In genomic region chr10:100286051-100287033, GRCh38 we compare ENCODE assay signal across 1 cellular context.
A peak's percentile ranks its signal among the peaks of the same experiment; 100 is the strongest.
TF ChIP-seq lines count a peak whose summit lies in the region.

BLOC1S2 (minus strand) TSS chr10:100286680; CDS start chr10:100286659, 21 bp downstream.

TF ChIP-seq in H1, 55 proteins besides CTCF, POLR2A, EP300 and RAD21:
- TF ChIP-seq TAF1 (IDR thresholded peaks at IDR 0.05; ENCODE audit: low read depth, low read length) (peak; percentile 88), KDM5A (IDR thresholded peaks at IDR 0.05; ENCODE audit: low read length) (peak; percentile 17; the same call in 1 of the 2 replicates), JUN (IDR thresholded peaks at IDR 0.05; ENCODE audit: low read depth, low read length) (no peak), MAFK (IDR thresholded peaks at IDR 0.05; ENCODE audit: low read depth, low read length) (no peak), MAX (IDR thresholded peaks at IDR 0.05) (peak; percentile 31), ZNF274 (IDR thresholded peaks at IDR 0.05; ENCODE audit: borderline replicate concordance, extremely low read depth, low read length) (no peak), BRCA1 (IDR thresholded peaks at IDR 0.05; ENCODE audit: low read depth, low read length) (no peak), GABPA (IDR thresholded peaks at IDR 0.05; ENCODE audit: borderline replicate concordance, insufficient read depth, low read length) (no peak), SIRT6 (IDR thresholded peaks at IDR 0.05; ENCODE audit: low read length) (no peak), SIN3A (conservative IDR thresholded peaks at IDR 0.05 in 1 of 2, IDR thresholded peaks at IDR 0.05 in 1 of 2; ENCODE audit: low read depth in 1 of 2, low read length in 2 of 2) (peak; percentile 72 to 93; a peak in 3 of 4 replicates), ASH2L (IDR thresholded peaks at IDR 0.05; ENCODE audit: low read length) (peak; percentile 90), RNF2 (IDR thresholded peaks at IDR 0.05; ENCODE audit: borderline replicate concordance, low read depth, low read length, missing control alignments, poor library complexity, severe bottlenecking) (no peak), CEBPB (IDR thresholded peaks at IDR 0.05; ENCODE audit: low read depth, low read length) (no peak), SIX5 (IDR thresholded peaks at IDR 0.05; ENCODE audit: low read depth, low read length) (no peak), KDM4A (IDR thresholded peaks at IDR 0.05; ENCODE audit: low read depth, low read length, severe bottlenecking) (peak; percentile 79), NANOG (IDR thresholded peaks at IDR 0.05; ENCODE audit: insufficient read depth, low read depth, low read length, poor library complexity, severe bottlenecking) (no peak), CREB1 (IDR thresholded peaks at IDR 0.05) (0 out of 2 replicates have a peak, but pooled peaks have one; percentile 10), JUND (IDR thresholded peaks at IDR 0.05; ENCODE audit: low read length) (no peak), PHF8 (conservative IDR thresholded peaks at IDR 0.05; ENCODE audit: low read depth, low read length) (peak; percentile 93), CBX8 (IDR thresholded peaks at IDR 0.05; ENCODE audit: borderline replicate concordance, low read depth, low read length) (no peak), POLR2AphosphoS5 (IDR thresholded peaks at IDR 0.05; ENCODE audit: low read depth, low read length) (peak; percentile 64; the same call in 1 of the 2 replicates), EZH2 (IDR thresholded peaks at IDR 0.05; ENCODE audit: low read depth, low read length, severe bottlenecking) (no peak), CTBP2 (IDR thresholded peaks at IDR 0.05; ENCODE audit: borderline replicate concordance, insufficient read depth, insufficient read length, low read length) (no peak), RFX5 (IDR thresholded peaks at IDR 0.05; ENCODE audit: borderline replicate concordance, low read depth, low read length) (no peak), CHD1 (IDR thresholded peaks at IDR 0.05; ENCODE audit: low read depth, low read length) (no peak), CHD2 (IDR thresholded peaks at IDR 0.05; ENCODE audit: low read length) (no peak), E2F6 (IDR thresholded peaks at IDR 0.05) (no peak), SP1 (IDR thresholded peaks at IDR 0.05; ENCODE audit: low read depth, low read length) (no peak), TEAD4 (IDR thresholded peaks at IDR 0.05; ENCODE audit: low read depth, low read length) (no peak), CBX5 (IDR thresholded peaks at IDR 0.05; ENCODE audit: low read depth, low read length) (no peak), SUZ12 (IDR thresholded peaks at IDR 0.05; ENCODE audit: low read length) (no peak), SP2 (IDR thresholded peaks at IDR 0.05; ENCODE audit: low read length) (no peak), BACH1 (IDR thresholded peaks at IDR 0.05; ENCODE audit: low read length) (peak; percentile 49; the same call in 1 of the 2 replicates), SAP30 (IDR thresholded peaks at IDR 0.05; ENCODE audit: insufficient read depth, insufficient replicate concordance, low read length) (peak; percentile 96), HDAC2 (IDR thresholded peaks at IDR 0.05; ENCODE audit: borderline replicate concordance in 1 of 2, low read depth in 2 of 2, low read length in 2 of 2) (peak in 1 of 2 experiments; percentile 82; a peak in 2 of 4 replicates), SRF (IDR thresholded peaks at IDR 0.05; ENCODE audit: low read depth, low read length) (no peak), TCF12 (IDR thresholded peaks at IDR 0.05; ENCODE audit: low read depth, low read length) (no peak), TAF7 (optimal IDR thresholded peaks at IDR 0.05; ENCODE audit: borderline replicate concordance, low read depth, low read length) (peak; percentile 59), RXRA (IDR thresholded peaks at IDR 0.05; ENCODE audit: insufficient read depth, low read depth, low read length) (no peak), HDAC6 (IDR thresholded peaks at IDR 0.05; ENCODE audit: low read depth, low read length) (no peak), SP4 (IDR thresholded peaks at IDR 0.05; ENCODE audit: low read length) (peak; percentile 41; the same call in 1 of the 2 replicates), NRF1 (IDR thresholded peaks at IDR 0.05; ENCODE audit: low read depth, low read length) (peak; percentile 90), FOSL1 (IDR thresholded peaks at IDR 0.05; ENCODE audit: insufficient read depth, low read depth, low read length) (no peak), EGR1 (IDR thresholded peaks at IDR 0.05; ENCODE audit: borderline replicate concordance, low read depth, low read length) (no peak), YY1 (IDR thresholded peaks at IDR 0.05; ENCODE audit: low read depth, low read length) (peak; percentile 94), BCL11A (IDR thresholded peaks at IDR 0.05; ENCODE audit: low read depth in 2 of 2, low read length in 2 of 2) (no peak), KDM1A (IDR thresholded peaks at IDR 0.05; ENCODE audit: borderline replicate concordance, low read length) (no peak), GTF2F1 (IDR thresholded peaks at IDR 0.05; ENCODE audit: borderline replicate concordance, low read depth, low read length) (no peak), RBBP5 (IDR thresholded peaks at IDR 0.05; ENCODE audit: borderline replicate concordance, low read depth, low read length) (0 out of 2 replicates have a peak, but pooled peaks have one; percentile 48), POU5F1 (IDR thresholded peaks at IDR 0.05; ENCODE audit: low read depth, low read length) (no peak), TBP (IDR thresholded peaks at IDR 0.05; ENCODE audit: low read depth, low read length) (peak; percentile 67)
- TF ChIP-seq, protein P1, sequence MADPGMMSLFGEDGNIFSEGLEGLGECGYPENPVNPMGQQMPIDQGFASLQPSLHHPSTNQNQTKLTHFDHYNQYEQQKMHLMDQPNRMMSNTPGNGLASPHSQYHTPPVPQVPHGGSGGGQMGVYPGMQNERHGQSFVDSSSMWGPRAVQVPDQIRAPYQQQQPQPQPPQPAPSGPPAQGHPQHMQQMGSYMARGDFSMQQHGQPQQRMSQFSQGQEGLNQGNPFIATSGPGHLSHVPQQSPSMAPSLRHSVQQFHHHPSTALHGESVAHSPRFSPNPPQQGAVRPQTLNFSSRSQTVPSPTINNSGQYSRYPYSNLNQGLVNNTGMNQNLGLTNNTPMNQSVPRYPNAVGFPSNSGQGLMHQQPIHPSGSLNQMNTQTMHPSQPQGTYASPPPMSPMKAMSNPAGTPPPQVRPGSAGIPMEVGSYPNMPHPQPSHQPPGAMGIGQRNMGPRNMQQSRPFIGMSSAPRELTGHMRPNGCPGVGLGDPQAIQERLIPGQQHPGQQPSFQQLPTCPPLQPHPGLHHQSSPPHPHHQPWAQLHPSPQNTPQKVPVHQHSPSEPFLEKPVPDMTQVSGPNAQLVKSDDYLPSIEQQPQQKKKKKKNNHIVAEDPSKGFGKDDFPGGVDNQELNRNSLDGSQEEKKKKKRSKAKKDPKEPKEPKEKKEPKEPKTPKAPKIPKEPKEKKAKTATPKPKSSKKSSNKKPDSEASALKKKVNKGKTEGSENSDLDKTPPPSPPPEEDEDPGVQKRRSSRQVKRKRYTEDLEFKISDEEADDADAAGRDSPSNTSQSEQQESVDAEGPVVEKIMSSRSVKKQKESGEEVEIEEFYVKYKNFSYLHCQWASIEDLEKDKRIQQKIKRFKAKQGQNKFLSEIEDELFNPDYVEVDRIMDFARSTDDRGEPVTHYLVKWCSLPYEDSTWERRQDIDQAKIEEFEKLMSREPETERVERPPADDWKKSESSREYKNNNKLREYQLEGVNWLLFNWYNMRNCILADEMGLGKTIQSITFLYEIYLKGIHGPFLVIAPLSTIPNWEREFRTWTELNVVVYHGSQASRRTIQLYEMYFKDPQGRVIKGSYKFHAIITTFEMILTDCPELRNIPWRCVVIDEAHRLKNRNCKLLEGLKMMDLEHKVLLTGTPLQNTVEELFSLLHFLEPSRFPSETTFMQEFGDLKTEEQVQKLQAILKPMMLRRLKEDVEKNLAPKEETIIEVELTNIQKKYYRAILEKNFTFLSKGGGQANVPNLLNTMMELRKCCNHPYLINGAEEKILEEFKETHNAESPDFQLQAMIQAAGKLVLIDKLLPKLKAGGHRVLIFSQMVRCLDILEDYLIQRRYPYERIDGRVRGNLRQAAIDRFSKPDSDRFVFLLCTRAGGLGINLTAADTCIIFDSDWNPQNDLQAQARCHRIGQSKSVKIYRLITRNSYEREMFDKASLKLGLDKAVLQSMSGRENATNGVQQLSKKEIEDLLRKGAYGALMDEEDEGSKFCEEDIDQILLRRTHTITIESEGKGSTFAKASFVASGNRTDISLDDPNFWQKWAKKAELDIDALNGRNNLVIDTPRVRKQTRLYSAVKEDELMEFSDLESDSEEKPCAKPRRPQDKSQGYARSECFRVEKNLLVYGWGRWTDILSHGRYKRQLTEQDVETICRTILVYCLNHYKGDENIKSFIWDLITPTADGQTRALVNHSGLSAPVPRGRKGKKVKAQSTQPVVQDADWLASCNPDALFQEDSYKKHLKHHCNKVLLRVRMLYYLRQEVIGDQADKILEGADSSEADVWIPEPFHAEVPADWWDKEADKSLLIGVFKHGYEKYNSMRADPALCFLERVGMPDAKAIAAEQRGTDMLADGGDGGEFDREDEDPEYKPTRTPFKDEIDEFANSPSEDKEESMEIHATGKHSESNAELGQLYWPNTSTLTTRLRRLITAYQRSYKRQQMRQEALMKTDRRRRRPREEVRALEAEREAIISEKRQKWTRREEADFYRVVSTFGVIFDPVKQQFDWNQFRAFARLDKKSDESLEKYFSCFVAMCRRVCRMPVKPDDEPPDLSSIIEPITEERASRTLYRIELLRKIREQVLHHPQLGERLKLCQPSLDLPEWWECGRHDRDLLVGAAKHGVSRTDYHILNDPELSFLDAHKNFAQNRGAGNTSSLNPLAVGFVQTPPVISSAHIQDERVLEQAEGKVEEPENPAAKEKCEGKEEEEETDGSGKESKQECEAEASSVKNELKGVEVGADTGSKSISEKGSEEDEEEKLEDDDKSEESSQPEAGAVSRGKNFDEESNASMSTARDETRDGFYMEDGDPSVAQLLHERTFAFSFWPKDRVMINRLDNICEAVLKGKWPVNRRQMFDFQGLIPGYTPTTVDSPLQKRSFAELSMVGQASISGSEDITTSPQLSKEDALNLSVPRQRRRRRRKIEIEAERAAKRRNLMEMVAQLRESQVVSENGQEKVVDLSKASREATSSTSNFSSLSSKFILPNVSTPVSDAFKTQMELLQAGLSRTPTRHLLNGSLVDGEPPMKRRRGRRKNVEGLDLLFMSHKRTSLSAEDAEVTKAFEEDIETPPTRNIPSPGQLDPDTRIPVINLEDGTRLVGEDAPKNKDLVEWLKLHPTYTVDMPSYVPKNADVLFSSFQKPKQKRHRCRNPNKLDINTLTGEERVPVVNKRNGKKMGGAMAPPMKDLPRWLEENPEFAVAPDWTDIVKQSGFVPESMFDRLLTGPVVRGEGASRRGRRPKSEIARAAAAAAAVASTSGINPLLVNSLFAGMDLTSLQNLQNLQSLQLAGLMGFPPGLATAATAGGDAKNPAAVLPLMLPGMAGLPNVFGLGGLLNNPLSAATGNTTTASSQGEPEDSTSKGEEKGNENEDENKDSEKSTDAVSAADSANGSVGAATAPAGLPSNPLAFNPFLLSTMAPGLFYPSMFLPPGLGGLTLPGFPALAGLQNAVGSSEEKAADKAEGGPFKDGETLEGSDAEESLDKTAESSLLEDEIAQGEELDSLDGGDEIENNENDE (IDR thresholded peaks at IDR 0.05; ENCODE audit: insufficient replicate concordance, low read length) = no peak
- TF ChIP-seq, protein P2, sequence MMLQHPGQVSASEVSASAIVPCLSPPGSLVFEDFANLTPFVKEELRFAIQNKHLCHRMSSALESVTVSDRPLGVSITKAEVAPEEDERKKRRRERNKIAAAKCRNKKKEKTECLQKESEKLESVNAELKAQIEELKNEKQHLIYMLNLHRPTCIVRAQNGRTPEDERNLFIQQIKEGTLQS (IDR thresholded peaks at IDR 0.05; ENCODE audit: insufficient read depth, low read depth, low read length) = no peak
- TF ChIP-seq, protein P3, sequence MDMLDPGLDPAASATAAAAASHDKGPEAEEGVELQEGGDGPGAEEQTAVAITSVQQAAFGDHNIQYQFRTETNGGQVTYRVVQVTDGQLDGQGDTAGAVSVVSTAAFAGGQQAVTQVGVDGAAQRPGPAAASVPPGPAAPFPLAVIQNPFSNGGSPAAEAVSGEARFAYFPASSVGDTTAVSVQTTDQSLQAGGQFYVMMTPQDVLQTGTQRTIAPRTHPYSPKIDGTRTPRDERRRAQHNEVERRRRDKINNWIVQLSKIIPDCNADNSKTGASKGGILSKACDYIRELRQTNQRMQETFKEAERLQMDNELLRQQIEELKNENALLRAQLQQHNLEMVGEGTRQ (IDR thresholded peaks at IDR 0.05; ENCODE audit: low read length) = no peak
- TF ChIP-seq, protein P4, sequence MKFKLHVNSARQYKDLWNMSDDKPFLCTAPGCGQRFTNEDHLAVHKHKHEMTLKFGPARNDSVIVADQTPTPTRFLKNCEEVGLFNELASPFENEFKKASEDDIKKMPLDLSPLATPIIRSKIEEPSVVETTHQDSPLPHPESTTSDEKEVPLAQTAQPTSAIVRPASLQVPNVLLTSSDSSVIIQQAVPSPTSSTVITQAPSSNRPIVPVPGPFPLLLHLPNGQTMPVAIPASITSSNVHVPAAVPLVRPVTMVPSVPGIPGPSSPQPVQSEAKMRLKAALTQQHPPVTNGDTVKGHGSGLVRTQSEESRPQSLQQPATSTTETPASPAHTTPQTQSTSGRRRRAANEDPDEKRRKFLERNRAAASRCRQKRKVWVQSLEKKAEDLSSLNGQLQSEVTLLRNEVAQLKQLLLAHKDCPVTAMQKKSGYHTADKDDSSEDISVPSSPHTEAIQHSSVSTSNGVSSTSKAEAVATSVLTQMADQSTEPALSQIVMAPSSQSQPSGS (IDR thresholded peaks at IDR 0.05; ENCODE audit: low read length) = no peak
TF ChIP-seq in H1: peak in this region for 18.
